In the genomic region with DNA sequence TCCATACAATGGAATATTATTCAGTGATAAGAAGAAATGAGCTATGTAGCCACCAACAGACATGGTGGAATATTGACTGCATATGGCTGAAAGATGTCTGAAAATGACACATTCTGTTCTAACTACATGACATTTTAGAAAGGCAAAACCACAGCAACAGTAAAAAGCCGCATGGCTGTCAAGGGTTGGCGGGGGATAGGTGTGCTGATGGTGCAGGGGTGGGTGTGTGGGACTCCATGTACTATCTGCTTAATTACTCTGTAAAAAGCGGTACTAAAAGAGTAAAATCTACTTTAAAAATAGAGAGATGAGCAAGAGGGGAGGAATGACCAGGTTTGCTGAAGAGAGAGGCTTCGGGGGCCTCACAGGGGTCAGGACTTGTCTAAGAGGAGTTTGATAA, we compare ENCODE assay signal across 1 cellular context.
TF ChIP-seq lines count a peak whose summit lies in the region.

No MANE protein-coding gene starts in this region.

TF ChIP-seq in SK-N-SH, 30 proteins besides CTCF, POLR2A, EP300 and RAD21:
- TF ChIP-seq SMC3 (IDR thresholded peaks at IDR 0.05; ENCODE audit: low read depth, low read length): no peak
- TF ChIP-seq, protein P1, sequence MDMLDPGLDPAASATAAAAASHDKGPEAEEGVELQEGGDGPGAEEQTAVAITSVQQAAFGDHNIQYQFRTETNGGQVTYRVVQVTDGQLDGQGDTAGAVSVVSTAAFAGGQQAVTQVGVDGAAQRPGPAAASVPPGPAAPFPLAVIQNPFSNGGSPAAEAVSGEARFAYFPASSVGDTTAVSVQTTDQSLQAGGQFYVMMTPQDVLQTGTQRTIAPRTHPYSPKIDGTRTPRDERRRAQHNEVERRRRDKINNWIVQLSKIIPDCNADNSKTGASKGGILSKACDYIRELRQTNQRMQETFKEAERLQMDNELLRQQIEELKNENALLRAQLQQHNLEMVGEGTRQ (IDR thresholded peaks at IDR 0.05; ENCODE audit: borderline replicate concordance, low read depth, low read length): no peak
- no peak for TF ChIP-seq TCF12 (IDR thresholded peaks at IDR 0.05)
- no peak for TF ChIP-seq YY1 (IDR thresholded peaks at IDR 0.05; ENCODE audit: low read depth)
- TF ChIP-seq, protein P2, sequence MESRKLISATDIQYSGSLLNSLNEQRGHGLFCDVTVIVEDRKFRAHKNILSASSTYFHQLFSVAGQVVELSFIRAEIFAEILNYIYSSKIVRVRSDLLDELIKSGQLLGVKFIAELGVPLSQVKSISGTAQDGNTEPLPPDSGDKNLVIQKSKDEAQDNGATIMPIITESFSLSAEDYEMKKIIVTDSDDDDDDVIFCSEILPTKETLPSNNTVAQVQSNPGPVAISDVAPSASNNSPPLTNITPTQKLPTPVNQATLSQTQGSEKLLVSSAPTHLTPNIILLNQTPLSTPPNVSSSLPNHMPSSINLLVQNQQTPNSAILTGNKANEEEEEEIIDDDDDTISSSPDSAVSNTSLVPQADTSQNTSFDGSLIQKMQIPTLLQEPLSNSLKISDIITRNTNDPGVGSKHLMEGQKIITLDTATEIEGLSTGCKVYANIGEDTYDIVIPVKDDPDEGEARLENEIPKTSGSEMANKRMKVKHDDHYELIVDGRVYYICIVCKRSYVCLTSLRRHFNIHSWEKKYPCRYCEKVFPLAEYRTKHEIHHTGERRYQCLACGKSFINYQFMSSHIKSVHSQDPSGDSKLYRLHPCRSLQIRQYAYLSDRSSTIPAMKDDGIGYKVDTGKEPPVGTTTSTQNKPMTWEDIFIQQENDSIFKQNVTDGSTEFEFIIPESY (IDR thresholded peaks at IDR 0.05; ENCODE audit: borderline replicate concordance, low read depth): no peak
- no peak for TF ChIP-seq RXRA (IDR thresholded peaks at IDR 0.05; ENCODE audit: borderline replicate concordance, low read depth)
- no peak for TF ChIP-seq NFIC (IDR thresholded peaks at IDR 0.05; ENCODE audit: borderline replicate concordance)
- no peak for TF ChIP-seq JUND (IDR thresholded peaks at IDR 0.05)
- TF ChIP-seq MXI1 (IDR thresholded peaks at IDR 0.05; ENCODE audit: low read depth, low read length): no peak
- no peak for TF ChIP-seq GABPA (IDR thresholded peaks at IDR 0.05; ENCODE audit: low read depth)
- TF ChIP-seq, protein P3, sequence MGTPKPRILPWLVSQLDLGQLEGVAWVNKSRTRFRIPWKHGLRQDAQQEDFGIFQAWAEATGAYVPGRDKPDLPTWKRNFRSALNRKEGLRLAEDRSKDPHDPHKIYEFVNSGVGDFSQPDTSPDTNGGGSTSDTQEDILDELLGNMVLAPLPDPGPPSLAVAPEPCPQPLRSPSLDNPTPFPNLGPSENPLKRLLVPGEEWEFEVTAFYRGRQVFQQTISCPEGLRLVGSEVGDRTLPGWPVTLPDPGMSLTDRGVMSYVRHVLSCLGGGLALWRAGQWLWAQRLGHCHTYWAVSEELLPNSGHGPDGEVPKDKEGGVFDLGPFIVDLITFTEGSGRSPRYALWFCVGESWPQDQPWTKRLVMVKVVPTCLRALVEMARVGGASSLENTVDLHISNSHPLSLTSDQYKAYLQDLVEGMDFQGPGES (IDR thresholded peaks at IDR 0.05; ENCODE audit: low read depth, low read length): no peak
- no peak for TF ChIP-seq CHD2 (IDR thresholded peaks at IDR 0.05; ENCODE audit: low read length, partially characterized antibody)
